In genomic region chr4:15774020-15774420, GRCh38 we compare ENCODE assay signal across 17 cellular contexts. TPM values are rescaled to one million over a fixed set of nuclear protein-coding genes. Genes with fewer than 3 reads are reported as not detected.
DNase-seq lines count a peak whose midpoint lies in the region; FAIRE-seq and TF ChIP-seq lines count a peak whose summit lies in the region.
"Had no signal": no experiment of that assay in that cellular context is flagged by ENCODE, and none has a peak within 500 bp of the region (broad histone marks: within the 10 kb centered on the region; RNA-seq: fewer than 3 reads in every experiment).

No MANE protein-coding gene starts in this region.

- TF ChIP-seq CTCF in cardiac fibroblast (IDR thresholded peaks at IDR 0.05; ENCODE audit: low read depth, low read length), result no peak

- WGBS in small intestine, 3 donors, result 26 to 72% (median 36%) methylated on average over 4 of the region's 4 CpGs

- H3K4me1 Mint-ChIP-seq in activated T-cell treated with anti-CD3 and anti-CD28 coated beads, Interleukin-2, amount 50 U/mL, for 24 hours (ENCODE audit: low read depth), result peaks cover 67% of the 10 kb centered on the region

- FAIRE-seq in small intestine (lab: Jason Lieb, UNC), result no peak
- FAIRE-seq: urothelium cell line had no signal

- peak overlapping the region; percentile 6 for H3K27ac Mint-ChIP-seq in activated T-cell treated with anti-CD3 and anti-CD28 coated beads, Interleukin-2, amount 50 U/mL, for 24 hours
- H3K27ac Mint-ChIP-seq: nephron progenitor cell had no signal

- H3K36me3 ChIP-seq in small intestine (ENCODE audit: control insufficient read depth in 2 of 2, insufficient read depth in 2 of 2, low read length in 2 of 2), result no peaks in the 10 kb centered on the region
- H3K36me3 ChIP-seq: heart right ventricle had no signal

- no peaks in the 10 kb centered on the region for H3K9me3 ChIP-seq in small intestine (ENCODE audit: control insufficient read depth, low read depth)
- H3K9me3 ChIP-seq: heart right ventricle had no signal

- peaks cover 4% of the 10 kb centered on the region for H3K36me3 Mint-ChIP-seq in activated T-cell treated with anti-CD3 and anti-CD28 coated beads, Interleukin-2, amount 50 U/mL, for 24 hours (ENCODE audit: low read depth)

- peaks cover 20% of the 10 kb centered on the region for H3K27me3 Mint-ChIP-seq in activated T-cell treated with anti-CD3 and anti-CD28 coated beads, Interleukin-2, amount 50 U/mL, for 24 hours

- DNase-seq in activated T-cell treated with anti-CD3 and anti-CD28 coated beads, Interleukin-2, amount 50 U/mL, for 24 hours, result no peak
- DNase-seq in activated T-cell treated with anti-CD3 and anti-CD28 coated beads, Interleukin-2, amount 50 U/mL, for 1 hour, result no peak
- DNase-seq in MV-4-11 (lab: John Stamatoyannopoulos, UW) (peak; percentile 69), cardiac fibroblast (ENCODE audit: low read depth in 2 of 2) (peak; percentile 2 to 23), small intestine (peak; percentile 75), GOT3 (lab: John Stamatoyannopoulos, UW) (no peak), NCI-H1048 (lab: John Stamatoyannopoulos, UW) (no peak), T1000 (lab: John Stamatoyannopoulos, UW) (no peak)
- DNase-seq: amniotic stem cell; erythroblast; heart right ventricle; IMR-90; NCI-H1417 treated with DMSO at 0.1 percent for 48 hours; nephron progenitor cell; right cardiac atrium; stimulated activated CD4-positive, alpha-beta T cell treated with anti-CD3 and anti-CD28 coated beads, Interleukin-4, amount 100 ng/mL, for 1 hour had no signal

- H3K4me3 ChIP-seq in cardiac fibroblast (replicated peaks in 1 of 2; ENCODE audit: low read depth in 2 of 2, low read length in 2 of 2), result no peak overlapping the region
- H3K4me3 ChIP-seq in small intestine (ENCODE audit: low read depth in 1 of 2, low read length in 2 of 2), result no peak overlapping the region
- H3K4me3 ChIP-seq: heart right ventricle had no signal

- H3K4me3 Mint-ChIP-seq in activated T-cell treated with anti-CD3 and anti-CD28 coated beads, Interleukin-2, amount 50 U/mL, for 24 hours, result no peak overlapping the region
- H3K4me3 Mint-ChIP-seq: nephron progenitor cell had no signal

- no peaks in the 10 kb centered on the region for H3K9me3 Mint-ChIP-seq in activated T-cell treated with anti-CD3 and anti-CD28 coated beads, Interleukin-2, amount 50 U/mL, for 24 hours
- H3K9me3 Mint-ChIP-seq: nephron progenitor cell had no signal

- H3K27me3 ChIP-seq in small intestine (ENCODE audit: control insufficient read depth in 2 of 2, insufficient read depth in 2 of 2, low read length in 2 of 2), result no peaks in the 10 kb centered on the region
- H3K27me3 ChIP-seq: heart right ventricle had no signal

- H3K27ac ChIP-seq in small intestine (ENCODE audit: low read depth in 1 of 2, low read length in 1 of 2), result no peak overlapping the region
- H3K27ac ChIP-seq: heart right ventricle had no signal

- H3K4me1 ChIP-seq in small intestine (ENCODE audit: control insufficient read depth in 2 of 2, insufficient read depth in 1 of 2, low read depth in 1 of 2, low read length in 1 of 2), result peaks cover 2 to 3% of the 10 kb centered on the region in 2 donors

RNA-seq across cellular contexts. Expression of gene CD38, which starts 4.1 kb away (rescaled TPM):
- polyA plus RNA-seq in small intestine, result 1 to 10 TPM in 2 of 3 donors, under 1 TPM in 1; under 0.01 to 2.5 (median 1.6) TPM
- polyA plus RNA-seq: IMR-90 had no signal

Comparison
In these comparisons a context has a peak if more than half of its experiments do, and no peak if none do; other contexts are left out.
1. DNase-seq: peak in MV-4-11 (single experiment), cardiac fibroblast (2 of 2) and small intestine (single experiment); none in activated T-cell treated with anti-CD3 and anti-CD28 coated beads, Interleukin-2, amount 50 U/mL, for 24 hours (single experiment), activated T-cell treated with anti-CD3 and anti-CD28 coated beads, Interleukin-2, amount 50 U/mL, for 1 hour (single experiment), GOT3 (single experiment), NCI-H1048 (single experiment) and T1000 (single experiment).